20 cellular contexts compared by ENCODE assay signal in the genomic region with DNA sequence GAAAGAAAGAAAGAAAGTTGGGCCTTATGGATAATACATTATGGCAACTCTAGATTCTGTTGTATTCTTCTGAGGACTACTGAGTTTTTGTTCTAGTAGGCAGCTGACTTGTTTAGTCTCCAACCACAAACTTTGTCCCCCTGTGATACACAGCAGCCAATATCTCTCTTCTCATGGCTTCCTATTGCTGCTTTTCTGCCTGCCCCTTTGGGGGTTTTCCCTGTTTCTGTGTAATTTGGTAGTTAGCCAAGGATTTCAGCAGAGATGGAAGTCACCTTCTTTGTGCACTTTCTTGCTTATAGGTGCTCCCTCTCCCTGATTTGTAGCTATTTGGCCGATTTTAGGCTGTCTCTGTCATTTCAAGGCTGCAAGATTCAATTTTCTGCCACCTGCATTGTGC.
DNase-seq lines count a peak whose midpoint lies in the region; ATAC-seq, FAIRE-seq and TF ChIP-seq lines count a peak whose summit lies in the region.
"Had no signal": no experiment of that assay in that cellular context is flagged by ENCODE, and none has a peak within 500 bp of the region (broad histone marks: within the 10 kb centered on the region; RNA-seq: fewer than 3 reads in every experiment).

No MANE protein-coding gene starts in this region.

- peaks cover 5% of the 10 kb centered on the region; the same call in 1 of the 2 replicates for H3K9me2 ChIP-seq in GM23338 (ENCODE audit: insufficient read depth)

- TF ChIP-seq EP300 in tibial nerve (IDR thresholded peaks at IDR 0.05): no peak

- peaks cover 2% of the 10 kb centered on the region; the same call in 1 of the 3 replicates for H3K36me3 Mint-ChIP-seq in GM23338 (ENCODE audit: low read depth)
- peaks cover 8% of the 10 kb centered on the region for H3K36me3 Mint-ChIP-seq in mesothelial cell of epicardium

- peaks cover 9% of the 10 kb centered on the region; the same call in 2 of the 3 replicates for H3K4me1 Mint-ChIP-seq in GM23338
- H3K4me1 Mint-ChIP-seq in mesothelial cell of epicardium: peaks cover 15% of the 10 kb centered on the region

- DNase-seq in GM23338 (ENCODE audit: low spot score) (no peak), bronchial epithelial cell (ENCODE audit: low read depth) (peak; percentile 17), keratinocyte (ENCODE audit: low read depth, low spot score) (no peak), smooth muscle cell (lab: John Stamatoyannopoulos, UW; ENCODE audit: unreplicated experiment) (no peak), mesothelial cell of epicardium (ENCODE audit: low spot score in 2 of 2, unreplicated experiment in 2 of 2) (no peak), tibial nerve (ENCODE audit: low spot score in 2 of 2) (no peak)
- DNase-seq: CD4-positive, alpha-beta memory T cell; DMS153; GDM1; NCI-H1694; NCI-H2081; NCI-H2171 treated with DMSO at 0.1 percent for 48 hours; NCI-H524 treated with DMSO at 0.1 percent for 48 hours; OCI-M1; SJCRH30 had no signal

- H3K9me3 ChIP-seq in keratinocyte (ENCODE audit: control insufficient read depth, low read depth, low read length) (no peaks in the 10 kb centered on the region), smooth muscle cell (replicated peaks; ENCODE audit: low read depth) (peaks cover 4% of the 10 kb centered on the region), tibial nerve (peaks cover 0 to 9% (median 0%) of the 10 kb centered on the region in 4 donors)
- H3K9me3 ChIP-seq: SJCRH30 had no signal

- H4K20me1 ChIP-seq in GM23338 (replicated peaks; ENCODE audit: insufficient read depth): no peaks in the 10 kb centered on the region
- no peaks in the 10 kb centered on the region for H4K20me1 ChIP-seq in keratinocyte (ENCODE audit: control insufficient read depth, extremely low read depth, insufficient read depth, low read length)
- H4K20me1 ChIP-seq in smooth muscle cell (ENCODE audit: low read depth): no peaks in the 10 kb centered on the region
- H4K20me1 ChIP-seq: BLaER1 treated with 17β-estradiol and CSF1 and Interleukin-3, amounts not matched to agents 10 nM and 100 nM had no signal

- H3K27me3 Mint-ChIP-seq in GM23338 (ENCODE audit: insufficient read depth, low read depth, poor library complexity) (peaks cover 3% of the 10 kb centered on the region), mesothelial cell of epicardium (ENCODE audit: low read depth) (no peaks in the 10 kb centered on the region)
- H3K27me3 Mint-ChIP-seq: CD4-positive, alpha-beta memory T cell; IgD-negative memory B cell had no signal

- H3K36me3 ChIP-seq in GM23338 (ENCODE audit: insufficient read depth): no peaks in the 10 kb centered on the region
- H3K36me3 ChIP-seq in bronchial epithelial cell (ENCODE audit: control insufficient read depth, insufficient read depth, low read length): no peaks in the 10 kb centered on the region
- no peaks in the 10 kb centered on the region for H3K36me3 ChIP-seq in keratinocyte (ENCODE audit: control insufficient read depth in 2 of 2, extremely low read depth in 1 of 2, insufficient read depth in 2 of 2, low read length in 2 of 2)
- H3K36me3 ChIP-seq in smooth muscle cell (ENCODE audit: low read depth): no peaks in the 10 kb centered on the region
- no peaks in the 10 kb centered on the region for H3K36me3 ChIP-seq in tibial nerve
- H3K36me3 ChIP-seq: SJCRH30 had no signal

- no peak for ATAC-seq in GM23338
- no peak for ATAC-seq in GM19463 (IDR thresholded peaks at IDR 0.05; ENCODE audit: unreplicated experiment)

- H3K4me3 ChIP-seq in GM23338 (no peak overlapping the region), bronchial epithelial cell (ENCODE audit: low read depth, low read length) (no peak overlapping the region), keratinocyte (ENCODE audit: control insufficient read depth in 2 of 3, extremely low read depth in 1 of 3, insufficient read depth in 2 of 3, low read depth in 1 of 3, low read length in 3 of 3) (no peak overlapping the region), smooth muscle cell (no peak overlapping the region), tibial nerve (no peak overlapping the region)
- H3K4me3 ChIP-seq: BLaER1 treated with 17β-estradiol and CSF1 and Interleukin-3, amounts not matched to agents 10 nM and 100 nM; SJCRH30 had no signal

- H3K27ac ChIP-seq in GM23338 (ENCODE audit: low read depth): no peak overlapping the region
- H3K27ac ChIP-seq in keratinocyte (ENCODE audit: control insufficient read depth, insufficient read depth, low read length): no peak overlapping the region
- peak overlapping the region; percentile 40 for H3K27ac ChIP-seq in smooth muscle cell (ENCODE audit: low read depth)
- no peak overlapping the region for H3K27ac ChIP-seq in tibial nerve
- H3K27ac ChIP-seq: BLaER1 treated with 17β-estradiol and CSF1 and Interleukin-3, amounts not matched to agents 10 nM and 100 nM; SJCRH30 had no signal

- H3K9ac ChIP-seq in keratinocyte (ENCODE audit: control insufficient read depth, extremely low read depth, insufficient read depth, low read length): no peak overlapping the region
- no peak overlapping the region for H3K9ac ChIP-seq in smooth muscle cell (ENCODE audit: low read depth)
- H3K9ac ChIP-seq: BLaER1 treated with 17β-estradiol and CSF1 and Interleukin-3, amounts not matched to agents 10 nM and 100 nM had no signal

- H3K79me2 ChIP-seq in GM23338 (replicated peaks; ENCODE audit: insufficient read depth) (no peaks in the 10 kb centered on the region), keratinocyte (ENCODE audit: control insufficient read depth, insufficient read depth, low read length) (no peaks in the 10 kb centered on the region), smooth muscle cell (ENCODE audit: low read depth) (no peaks in the 10 kb centered on the region)

- H3K27me3 ChIP-seq in GM23338 (ENCODE audit: insufficient read depth) (no peaks in the 10 kb centered on the region), bronchial epithelial cell (ENCODE audit: control insufficient read depth, insufficient read depth, low read length) (no peaks in the 10 kb centered on the region), keratinocyte (ENCODE audit: control insufficient read depth, extremely low read depth, insufficient read depth, low read length) (no peaks in the 10 kb centered on the region), smooth muscle cell (ENCODE audit: low read depth) (no peaks in the 10 kb centered on the region), tibial nerve (no peaks in the 10 kb centered on the region)
- H3K27me3 ChIP-seq: BLaER1 treated with 17β-estradiol and CSF1 and Interleukin-3, amounts not matched to agents 10 nM and 100 nM; SJCRH30 had no signal

- no peak for TF ChIP-seq CTCF in GM23338 (conservative IDR thresholded peaks at IDR 0.05; ENCODE audit: low read depth in 2 of 2)
- no peak for TF ChIP-seq CTCF in bronchial epithelial cell (IDR thresholded peaks at IDR 0.05; ENCODE audit: insufficient read depth, low read length, severe bottlenecking)
- no peak for TF ChIP-seq CTCF in keratinocyte (optimal IDR thresholded peaks at IDR 0.05 in 1 of 3, IDR thresholded peaks at IDR 0.05 in 1 of 3, conservative IDR thresholded peaks at IDR 0.05 in 1 of 3; ENCODE audit: extremely low read depth in 1 of 3, insufficient read depth in 2 of 3, low read length in 3 of 3)
- TF ChIP-seq CTCF in smooth muscle cell (IDR thresholded peaks at IDR 0.05; ENCODE audit: borderline replicate concordance, insufficient read depth, poor library complexity, severe bottlenecking): no peak
- no peak for TF ChIP-seq CTCF in mesothelial cell of epicardium (IDR thresholded peaks at IDR 0.05; ENCODE audit: unreplicated experiment)
- TF ChIP-seq CTCF in tibial nerve (IDR thresholded peaks at IDR 0.05): no peak

- H3K4me3 Mint-ChIP-seq in GM23338 (no peak overlapping the region), mesothelial cell of epicardium (no peak overlapping the region)
- H3K4me3 Mint-ChIP-seq: IgD-negative memory B cell had no signal

- no peaks in the 10 kb centered on the region for H3K9me1 ChIP-seq in keratinocyte (ENCODE audit: control insufficient read depth, extremely low read depth, insufficient read depth, low read length)

- no peak overlapping the region for H3K27ac Mint-ChIP-seq in GM23338
- no peak overlapping the region for H3K27ac Mint-ChIP-seq in mesothelial cell of epicardium
- H3K27ac Mint-ChIP-seq: IgD-negative memory B cell had no signal

- WGBS in smooth muscle cell (ENCODE audit: low lambda C conversion rate): 79% methylated on average over 1 of the region's 1 CpG
- WGBS in tibial nerve, 2 donors: 71 to 75% methylated on average over 1 of the region's 1 CpG

- H2AFZ ChIP-seq in GM23338 (0 out of 2 replicates have a peak overlapping the region, but pooled peaks have one; percentile 4), keratinocyte (ENCODE audit: control insufficient read depth, low read length) (no peak overlapping the region), smooth muscle cell (ENCODE audit: low read depth) (no peak overlapping the region)

- TF ChIP-seq POLR2A in tibial nerve (IDR thresholded peaks at IDR 0.05): no peak

- dilution Hi-C loops in keratinocyte (cut with MboI; ENCODE audit: extremely low pct_ligation_motif_present, low sequenced_read_pairs): no loop called here

- H3K9me3 Mint-ChIP-seq in GM23338 (peaks cover 9% of the 10 kb centered on the region; the same call in 2 of the 3 replicates), mesothelial cell of epicardium (peaks cover 26% of the 10 kb centered on the region)

- H3K4me2 ChIP-seq in GM23338 (no peak overlapping the region), keratinocyte (ENCODE audit: control insufficient read depth, extremely low read depth, insufficient read depth, low read depth, low read length) (no peak overlapping the region), smooth muscle cell (peak overlapping the region; percentile 53)
- H3K4me2 ChIP-seq: BLaER1 treated with 17β-estradiol and CSF1 and Interleukin-3, amounts not matched to agents 10 nM and 100 nM had no signal

- FAIRE-seq in bronchial epithelial cell (lab: Jason Lieb, UNC) (no peak), keratinocyte (lab: Jason Lieb, UNC) (peak; percentile 9)
- FAIRE-seq: GM18507, RCC 7860 had no signal

- no peaks in the 10 kb centered on the region for H3K4me1 ChIP-seq in GM23338 (ENCODE audit: insufficient read depth)
- H3K4me1 ChIP-seq in keratinocyte (ENCODE audit: control insufficient read depth, extremely low read depth, insufficient read depth, low read length): peaks cover 4% of the 10 kb centered on the region
- H3K4me1 ChIP-seq in smooth muscle cell (ENCODE audit: low read depth): peaks cover 10% of the 10 kb centered on the region
- no peaks in the 10 kb centered on the region for H3K4me1 ChIP-seq in tibial nerve
- H3K4me1 ChIP-seq: SJCRH30 had no signal

- no peaks in the 10 kb centered on the region for H3F3A ChIP-seq in GM23338 (replicated peaks; ENCODE audit: low read depth)
- H3F3A ChIP-seq in smooth muscle cell (ENCODE audit: low read depth): peaks cover 8% of the 10 kb centered on the region
